Comparison of ENCODE assay signal across 9 cellular contexts in genomic region chr13:28423010-28423409, GRCh38.
DNase-seq lines count a peak whose midpoint lies in the region; ATAC-seq and TF ChIP-seq lines count a peak whose summit lies in the region.
"Had no signal": no experiment of that assay in that cellular context is flagged by ENCODE, and none has a peak within 500 bp of the region (broad histone marks: within the 10 kb centered on the region; RNA-seq: fewer than 3 reads in every experiment).

No MANE protein-coding gene starts in this region.

- no TSS peak for BruUV-seq in MCF 10A (replicated peaks; lab: Mats Ljungman, UMichigan)

- POLR2A ChIA-PET in T-cell (lab: Charles Lee) (no interaction called here), MCF 10A (lab: Yijun Ruan, JAX) (no interaction called here)

- H3K27ac Mint-ChIP-seq in T-cell: peak overlapping the region; percentile 17 to 21
- no peak overlapping the region for H3K27ac Mint-ChIP-seq in MCF 10A (ENCODE audit: low read depth, unreplicated experiment)
- no peak overlapping the region for H3K27ac Mint-ChIP-seq in chondrocyte (ENCODE audit: unreplicated experiment)

- H3K36me3 ChIP-seq in mucosa of descending colon (ENCODE audit: low read depth): no peaks in the 10 kb centered on the region

- H3K4me3 Mint-ChIP-seq in T-cell: peak overlapping the region in 2 of 3 donors; percentile 4 to 55
- no peak overlapping the region for H3K4me3 Mint-ChIP-seq in MCF 10A (ENCODE audit: unreplicated experiment)
- no peak overlapping the region for H3K4me3 Mint-ChIP-seq in chondrocyte (ENCODE audit: unreplicated experiment)

- TF ChIP-seq CTCF in mucosa of descending colon (IDR thresholded peaks at IDR 0.05): no peak
- no peak for TF ChIP-seq CTCF in MCF 10A (IDR thresholded peaks at IDR 0.05; ENCODE audit: unreplicated experiment)
- TF ChIP-seq CTCF in chondrocyte (IDR thresholded peaks at IDR 0.05): no peak

- H3K4me1 Mint-ChIP-seq in T-cell: peaks cover 15 to 19% (median 16%) of the 10 kb centered on the region in 3 donors
- no peaks in the 10 kb centered on the region for H3K4me1 Mint-ChIP-seq in MCF 10A (ENCODE audit: insufficient read depth, unreplicated experiment)
- peaks cover 20% of the 10 kb centered on the region for H3K4me1 Mint-ChIP-seq in chondrocyte (ENCODE audit: low read depth)

- H3K9me3 Mint-ChIP-seq in T-cell (no peaks in the 10 kb centered on the region), MCF 10A (ENCODE audit: unreplicated experiment) (no peaks in the 10 kb centered on the region), chondrocyte (ENCODE audit: low read depth) (no peaks in the 10 kb centered on the region)

- DNase-seq in T-cell (peak in 18 of 34 experiments; percentile 0 to 44 (median 8)), mucosa of descending colon (peak; percentile 27 to 61 (median 31)), AG08395 (ENCODE audit: low spot score) (no peak), MCF 10A (ENCODE audit: unreplicated experiment) (no peak), chondrocyte (ENCODE audit: low spot score) (no peak), DMS 273 (lab: John Stamatoyannopoulos, UW; ENCODE audit: unreplicated experiment) (no peak)

- H3K9me3 ChIP-seq in mucosa of descending colon: no peaks in the 10 kb centered on the region
- H3K9me3 ChIP-seq: psoas muscle had no signal

- intact Hi-C loops in mucosa of descending colon (cut with DNase I, micrococcal nuclease): no loop called here
- intact Hi-C loops in MCF 10A (cut with micrococcal nuclease): no loop called here

- peak; percentile 84 for ATAC-seq in GM18858 (IDR thresholded peaks at IDR 0.05; ENCODE audit: unreplicated experiment)
- ATAC-seq in HG02623 (IDR thresholded peaks at IDR 0.05; ENCODE audit: unreplicated experiment): peak; percentile 89
- peak; percentile 43 to 55 (median 54) for ATAC-seq in T-cell (replicated peaks in 1 of 4)
- peak; percentile 69 for ATAC-seq in mucosa of descending colon
- ATAC-seq: psoas muscle had no signal

- no peak overlapping the region for H3K4me3 ChIP-seq in mucosa of descending colon
- H3K4me3 ChIP-seq: psoas muscle had no signal

- H3K27me3 Mint-ChIP-seq in T-cell (peaks cover 0 to 2% of the 10 kb centered on the region in 2 donors), MCF 10A (ENCODE audit: insufficient read depth, unreplicated experiment) (peaks cover 59% of the 10 kb centered on the region), chondrocyte (ENCODE audit: low read depth) (no peaks in the 10 kb centered on the region)

- H3K36me3 Mint-ChIP-seq in T-cell (no peaks in the 10 kb centered on the region), MCF 10A (ENCODE audit: insufficient read depth, unreplicated experiment) (no peaks in the 10 kb centered on the region), chondrocyte (ENCODE audit: low read depth) (no peaks in the 10 kb centered on the region)

- CTCF ChIA-PET in T-cell (lab: Charles Lee): no interaction called here
- CTCF ChIA-PET in MCF 10A (lab: Yijun Ruan, JAX): interaction anchor here (0.5 kb wide), 1 partner anchor 34 kb away, joined by 3 read pairs; no protein-coding TSS in a partner anchor

- H3K4me1 ChIP-seq in mucosa of descending colon (ENCODE audit: low read depth): no peaks in the 10 kb centered on the region

Comparison
In these comparisons a context has a peak if more than half of its experiments do, and no peak if none do; other contexts are left out.
1. DNase-seq: peak in T-cell (18 of 34) and mucosa of descending colon (3 of 3); none in AG08395 (single experiment), MCF 10A (single experiment), chondrocyte (single experiment) and DMS 273 (single experiment).
2. H3K27ac Mint-ChIP-seq: peak in T-cell (2 of 2); none in MCF 10A (single experiment) and chondrocyte (single experiment).
3. H3K4me3 Mint-ChIP-seq: peak in T-cell (2 of 3); none in MCF 10A (single experiment) and chondrocyte (single experiment).
4. Peak in every context shown above with its lines, with median percentiles within 50 percentile points of each other: ATAC-seq.